In the genomic region with DNA sequence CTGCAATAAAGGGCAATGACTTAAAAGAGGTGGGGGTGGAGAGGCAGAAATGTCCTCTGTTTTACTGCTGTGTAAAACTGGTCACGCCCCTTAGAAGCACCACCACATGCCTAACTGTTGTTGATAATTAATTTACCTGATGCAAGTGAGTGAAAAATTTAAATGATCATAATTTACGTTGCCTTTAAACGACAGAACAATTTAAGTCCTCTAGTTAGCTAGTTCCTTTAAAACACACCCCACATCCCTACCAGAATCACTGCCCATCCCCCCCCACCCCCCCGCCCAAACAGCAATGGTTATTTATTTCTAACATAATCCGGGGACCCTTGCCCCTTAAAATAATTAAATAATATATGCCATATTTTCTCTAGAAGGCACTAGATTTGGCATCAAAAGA, we compare ENCODE assay signal across 8 cellular contexts. TPM values are rescaled to one million over a fixed set of nuclear protein-coding genes. Genes with fewer than 3 reads are reported as not detected.
DNase-seq lines count a peak whose midpoint lies in the region; ATAC-seq and TF ChIP-seq lines count a peak whose summit lies in the region.

No MANE protein-coding gene starts in this region.

- H3K9ac ChIP-seq in HUES48 (ENCODE audit: low read depth, low read length) (no peak overlapping the region), neural progenitor cell (no peak overlapping the region)

- no peak overlapping the region for H3K4me2 ChIP-seq in neural progenitor cell

- peak overlapping the region; percentile 98 for H3K27ac Mint-ChIP-seq in central memory CD8-positive, alpha-beta T cell (ENCODE audit: low read depth)
- H3K27ac Mint-ChIP-seq in neural progenitor cell = no peak overlapping the region

- no peaks in the 10 kb centered on the region for H3K27me3 Mint-ChIP-seq in central memory CD8-positive, alpha-beta T cell
- H3K27me3 Mint-ChIP-seq in neural progenitor cell (ENCODE audit: insufficient read depth, low read depth) = peaks cover 6% of the 10 kb centered on the region

- peaks cover 5% of the 10 kb centered on the region for H3K9me3 Mint-ChIP-seq in central memory CD8-positive, alpha-beta T cell
- peaks cover 17% of the 10 kb centered on the region for H3K9me3 Mint-ChIP-seq in neural progenitor cell

- H3K4me3 ChIP-seq in ACC112 (ENCODE audit: low read depth, low read length) (0 out of 2 replicates have a peak overlapping the region, but pooled peaks have one; percentile 96), HUES48 (ENCODE audit: low read depth, low read length) (peak overlapping the region; percentile 84; the same call in 1 of the 2 replicates), neural progenitor cell (no peak overlapping the region)

- H3K27ac ChIP-seq in ACC112 (ENCODE audit: low read depth, low read length) (peak overlapping the region; percentile 92), HUES48 (ENCODE audit: low read depth, low read length) (no peak overlapping the region), neural progenitor cell (no peak overlapping the region)

- H3K36me3 Mint-ChIP-seq in central memory CD8-positive, alpha-beta T cell (ENCODE audit: insufficient read depth) = peaks cover 27% of the 10 kb centered on the region
- peaks cover 8% of the 10 kb centered on the region for H3K36me3 Mint-ChIP-seq in neural progenitor cell

- H3K4me1 ChIP-seq in ACC112 (ENCODE audit: control insufficient read depth, insufficient read depth, low read length, unreplicated experiment) (peaks cover 7% of the 10 kb centered on the region), HUES48 (ENCODE audit: control insufficient read depth, insufficient read depth, low read length) (peaks cover 11% of the 10 kb centered on the region), neural progenitor cell (peaks cover 10% of the 10 kb centered on the region)

- H3K4me3 Mint-ChIP-seq in central memory CD8-positive, alpha-beta T cell = no peak overlapping the region
- H3K4me3 Mint-ChIP-seq in neural progenitor cell = peak overlapping the region; percentile 100

- H3K36me3 ChIP-seq in ACC112 (ENCODE audit: insufficient read depth, low read length) (no peaks in the 10 kb centered on the region), HUES48 (ENCODE audit: control insufficient read depth, insufficient read depth, low read length) (no peaks in the 10 kb centered on the region), neural progenitor cell (no peaks in the 10 kb centered on the region)

- peaks cover 16% of the 10 kb centered on the region for H4K20me1 ChIP-seq in neural progenitor cell (ENCODE audit: low read depth)

- no peak for TF ChIP-seq CTCF in neural progenitor cell (IDR thresholded peaks at IDR 0.05)

- H3K4me1 Mint-ChIP-seq in central memory CD8-positive, alpha-beta T cell = peaks cover 26% of the 10 kb centered on the region
- peaks cover 11% of the 10 kb centered on the region for H3K4me1 Mint-ChIP-seq in neural progenitor cell

- peaks cover 14% of the 10 kb centered on the region for H3F3A ChIP-seq in neural progenitor cell (ENCODE audit: low read depth)

- H3K79me2 ChIP-seq in ACC112 (ENCODE audit: control insufficient read depth, insufficient read depth, low read length, unreplicated experiment) = peaks cover 41% of the 10 kb centered on the region
- peaks cover 43% of the 10 kb centered on the region for H3K79me2 ChIP-seq in neural progenitor cell (ENCODE audit: low read depth)

- H2AFZ ChIP-seq in ACC112 (ENCODE audit: low read length, unreplicated experiment) = peak overlapping the region; percentile 93
- peak overlapping the region; percentile 96 for H2AFZ ChIP-seq in neural progenitor cell (replicated peaks)

- no peak for ATAC-seq in central memory CD8-positive, alpha-beta T cell (replicated peaks; ENCODE audit: extremely low read depth, poor library complexity, severe bottlenecking)
- ATAC-seq in HG03045 (IDR thresholded peaks at IDR 0.05; ENCODE audit: unreplicated experiment) = no peak
- no peak for ATAC-seq in HG03175 (IDR thresholded peaks at IDR 0.05; ENCODE audit: unreplicated experiment)

- DNase-seq in central memory CD8-positive, alpha-beta T cell (ENCODE audit: low spot score in 2 of 2) = no peak
- DNase-seq in neural progenitor cell (ENCODE audit: low spot score) = no peak
- no peak for DNase-seq in NCI-H1048 (lab: John Stamatoyannopoulos, UW)
- no peak for DNase-seq in stimulated activated naive CD4-positive, alpha-beta T cell treated with Interleukin-2 at 50 U/mL for 16 hours (lab: John Stamatoyannopoulos, UW)

- H3K27me3 ChIP-seq in ACC112 (ENCODE audit: insufficient read depth, low read length) (no peaks in the 10 kb centered on the region), HUES48 (ENCODE audit: control insufficient read depth, insufficient read depth, low read length) (no peaks in the 10 kb centered on the region), neural progenitor cell (peaks cover 12% of the 10 kb centered on the region)

- H3K9me3 ChIP-seq in HUES48 (ENCODE audit: control insufficient read depth, insufficient read depth, low read length) = peaks cover 7% of the 10 kb centered on the region
- no peaks in the 10 kb centered on the region for H3K9me3 ChIP-seq in neural progenitor cell (ENCODE audit: low read depth)

RNA-seq across cellular contexts. Expression of a gene that starts 0.7 kb away (rescaled TPM):
- 50.0 and 88.4 TPM in 2 replicates for total RNA-seq in neural progenitor cell (ENCODE audit: low replicate concordance)

RNA-seq across cellular contexts. Expression of a gene that starts 9.8 kb away (rescaled TPM):
- total RNA-seq in neural progenitor cell (ENCODE audit: low replicate concordance) = 50.6 and 60.3 TPM in 2 replicates
